In the genomic region with DNA sequence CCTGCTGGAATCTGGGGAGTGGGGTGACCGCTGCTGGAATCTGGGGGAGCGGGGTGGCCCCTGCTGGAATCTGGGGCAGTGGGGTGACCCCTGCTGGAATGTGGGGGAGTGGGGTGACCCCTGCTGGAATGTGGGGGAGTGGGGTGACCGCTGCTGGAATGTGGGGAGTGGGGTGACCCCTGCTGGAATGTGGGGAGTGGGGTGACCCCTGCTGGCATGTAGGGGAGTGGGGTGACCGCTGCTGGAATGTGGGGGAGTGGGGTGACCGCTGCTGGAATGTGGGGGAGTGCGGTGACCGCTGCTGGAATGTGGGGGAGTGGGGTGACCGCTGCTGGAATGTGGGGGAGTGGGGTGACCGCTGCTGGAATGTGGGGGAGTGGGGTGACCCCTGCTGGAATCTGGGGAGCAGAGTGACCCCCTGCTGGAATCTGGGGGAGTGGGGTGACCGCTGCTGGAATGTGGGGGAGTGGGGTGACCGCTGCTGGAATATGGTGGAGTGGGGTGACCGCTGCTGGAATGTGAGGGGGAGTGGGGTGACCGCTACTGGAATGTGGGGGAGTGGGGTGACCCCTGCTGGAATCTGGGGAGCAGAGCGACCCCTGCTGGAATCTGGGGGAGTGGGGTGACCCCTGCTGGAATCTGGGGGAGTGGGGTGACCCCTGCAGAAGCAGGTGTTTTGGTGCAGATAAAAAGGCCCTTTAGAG, we compare ENCODE assay signal across 7 cellular contexts.
DNase-seq lines count a peak whose midpoint lies in the region; ATAC-seq, FAIRE-seq and TF ChIP-seq lines count a peak whose summit lies in the region.
"Not testable (repeated sequence)": the region's sequence is repeated elsewhere in the genome, so short reads cannot be mapped to it uniquely, and the experiment has no call there.

No MANE protein-coding gene starts in this region.

- not testable (repeated sequence) for TF ChIP-seq EP300 in K562 (IDR thresholded peaks at IDR 0.05; ENCODE audit: low read length); esophagus muscularis mucosa (IDR thresholded peaks at IDR 0.05); stomach (IDR thresholded peaks at IDR 0.05)

- not testable (repeated sequence) for H2BK12ac ChIP-seq in H9 (ENCODE audit: insufficient read length, low read depth, low read length)

- not testable (repeated sequence) for H3K9me1 ChIP-seq in K562 (ENCODE audit: control insufficient read depth, insufficient read depth, low read length)

- not testable (repeated sequence) for H3K4me2 ChIP-seq in H9 (ENCODE audit: insufficient read depth, insufficient read length, low read length); OCI-LY3 (ENCODE audit: low read length); K562 (ENCODE audit: insufficient read depth, low read length)

- not testable (repeated sequence) for H3K4me1 ChIP-seq in A673 (ENCODE audit: insufficient read depth, low read length, poor library complexity, severe bottlenecking); OCI-LY3 (ENCODE audit: low read length)
- H3K4me1 ChIP-seq in H9 (ENCODE audit: insufficient read depth, low read length) (peaks cover 12% of the 10 kb centered on the region; the same call in 1 of the 2 replicates), K562 (replicated peaks in 1 of 2; ENCODE audit: control insufficient read depth in 2 of 2, insufficient read depth in 2 of 2, low read length in 2 of 2) (peaks cover 0 to 13% of the 10 kb centered on the region in 2 experiments; a peak in 1 of 5 replicates), esophagus muscularis mucosa (peaks cover 31 to 80% (median 72%) of the 10 kb centered on the region in 4 donors), stomach (peaks cover 0 to 68% (median 25%) of the 10 kb centered on the region in 4 donors)

- not testable (repeated sequence) for H2BK15ac ChIP-seq in H9 (ENCODE audit: low read depth, low read length)

- CTCF ChIA-PET in A673 (lab: Charles Lee); K562 (lab: Yijun Ruan, JAX; ENCODE audit: low intra/inter-chr PET ratio): not testable (repeated sequence)

- not testable (repeated sequence) for FAIRE-seq in K562 (lab: Jason Lieb, UNC)
- FAIRE-seq in urothelium cell line (lab: Jason Lieb, UNC) = peak; percentile 32

- not testable (repeated sequence) for H2BK120ac ChIP-seq in H9 (ENCODE audit: low read depth, low read length, poor library complexity, severe bottlenecking)

- POLR2A ChIA-PET in A673 (lab: Charles Lee; ENCODE audit: low non-redundant PET); K562 (lab: Yijun Ruan, JAX): not testable (repeated sequence)

- intact Hi-C loops in A673 (cut with micrococcal nuclease; ENCODE audit: unreplicated experiment); K562 (cut with micrococcal nuclease); esophagus muscularis mucosa (cut with DNase I); stomach (cut with DNase I; ENCODE audit: low total_unique reads): not testable (repeated sequence)

- H4K5ac ChIP-seq in H9 (ENCODE audit: insufficient read length, low read depth, low read length) = not testable (repeated sequence)

- TF ChIP-seq RAD21 in K562 (CRISPR knock-in tag; conservative IDR thresholded peaks at IDR 0.05 in 1 of 2, IDR thresholded peaks at IDR 0.05 in 1 of 2) = not testable (repeated sequence)

- H4K20me1 ChIP-seq in H9 (ENCODE audit: control insufficient read depth, insufficient read depth, insufficient read length); OCI-LY3 (ENCODE audit: insufficient read depth, low read length); K562 (replicated peaks; ENCODE audit: control insufficient read depth, insufficient read depth, low read length): not testable (repeated sequence)

- no CpG with 5 or more reads among the region's 14 CpGs for WGBS in H9 (ENCODE audit: extremely low coverage, insufficient read length, low lambda C conversion rate)
- 22% methylated on average over 10 of the region's 14 CpGs for WGBS in K562 (ENCODE audit: insufficient coverage, low coverage, missing lambda C conversion rate)
- WGBS in esophagus muscularis mucosa = 87% methylated on average over 12 of the region's 14 CpGs
- 77 to 96% (median 89%) methylated on average over 12 to 14 of the region's 14 CpGs for WGBS in stomach, 5 donors

- H3K27ac ChIP-seq in A673 (ENCODE audit: low read depth, low read length, poor library complexity, severe bottlenecking); H9 (ENCODE audit: insufficient read length, low read depth, low read length); OCI-LY3 (ENCODE audit: low read length); K562 (ENCODE audit: extremely low read depth, low read depth, low read length): not testable (repeated sequence)
- H3K27ac ChIP-seq in esophagus muscularis mucosa (replicated peaks in 1 of 4) (peak overlapping the region; percentile 76 to 90 (median 80)), stomach (peak overlapping the region in 4 of 5 donors; percentile 38 to 84 (median 68))

- H3K9me3 Mint-ChIP-seq in H9 = not testable (repeated sequence)

- H3T11ph ChIP-seq in H9 (ENCODE audit: low read length) = not testable (repeated sequence)

- not testable (repeated sequence) for H3K4me3 ChIP-seq in A673 (ENCODE audit: low read depth, low read length, poor library complexity, severe bottlenecking); OCI-LY3 (ENCODE audit: low read length); K562; stomach
- peak overlapping the region in 1 of 4 donors; percentile 18 for H3K4me3 ChIP-seq in esophagus muscularis mucosa

- not testable (repeated sequence) for H3K27me3 Mint-ChIP-seq in H9 (ENCODE audit: low read depth)

- not testable (repeated sequence) for H2BK20ac ChIP-seq in H9 (ENCODE audit: low read depth, low read length, poor library complexity, severe bottlenecking)

- TF ChIP-seq CTCF in A673 (conservative IDR thresholded peaks at IDR 0.05; ENCODE audit: low read depth, low read length) (0 out of 2 replicates have a peak, but pooled peaks have one; percentile 13), H9 (conservative IDR thresholded peaks at IDR 0.05) (peak; percentile 25; the same call in 1 of the 3 replicates), OCI-LY3 (IDR thresholded peaks at IDR 0.05; ENCODE audit: low read depth, low read length) (0 out of 2 replicates have a peak, but pooled peaks have one; percentile 6), K562 (IDR thresholded peaks at IDR 0.05 in 2 of 3, conservative IDR thresholded peaks at IDR 0.05 in 1 of 3; ENCODE audit: insufficient read depth in 2 of 3, low read depth in 1 of 3, low read length in 3 of 3) (peak; percentile 30 to 70 (median 42); a peak in 3 of 6 replicates)
- TF ChIP-seq CTCF in esophagus muscularis mucosa (IDR thresholded peaks at IDR 0.05); stomach (IDR thresholded peaks at IDR 0.05): not testable (repeated sequence)

- H3K14ac ChIP-seq in H9 (ENCODE audit: insufficient read depth, low read length) = not testable (repeated sequence)

- not testable (repeated sequence) for H2AFZ ChIP-seq in H9 (ENCODE audit: low read length); OCI-LY3 (ENCODE audit: low read depth, low read length); K562 (ENCODE audit: low read depth, low read length)

- not testable (repeated sequence) for H3K9ac ChIP-seq in H9 (ENCODE audit: extremely low read depth, insufficient read length, low read length); OCI-LY3 (ENCODE audit: low read length); K562 (ENCODE audit: insufficient read depth in 1 of 2, low read depth in 2 of 2, low read length in 2 of 2)

- H3K56ac ChIP-seq in H9 (ENCODE audit: insufficient read length, low read depth, low read length) = not testable (repeated sequence)

- H4K8ac ChIP-seq in H9 (replicated peaks; ENCODE audit: insufficient read length, low read depth, low read length) = not testable (repeated sequence)

- H3K4me3 Mint-ChIP-seq in H9 = not testable (repeated sequence)

- not testable (repeated sequence) for H3K23me2 ChIP-seq in H9 (ENCODE audit: insufficient read length, low read depth, low read length, poor library complexity, severe bottlenecking)

- H2AK5ac ChIP-seq in H9 (ENCODE audit: insufficient read length, low read length) = not testable (repeated sequence)

- peak overlapping the region in 1 of 3 experiments; percentile 87; a peak in 1 of 7 replicates for H3K27ac Mint-ChIP-seq in H9

- not testable (repeated sequence) for H2BK5ac ChIP-seq in H9 (ENCODE audit: insufficient read length, low read length)

- DNase-seq in A673 (ENCODE audit: low spot score); H9; K562 (ENCODE audit: extremely low read depth in 1 of 4, low spot score in 3 of 4); esophagus muscularis mucosa (ENCODE audit: extremely low spot score); stomach; urothelium cell line (ENCODE audit: low spot score): not testable (repeated sequence)

- H3K9me3 ChIP-seq in A673 (ENCODE audit: low read depth, low read length, poor library complexity, severe bottlenecking); H9 (ENCODE audit: control insufficient read depth, low read depth, low read length); OCI-LY3 (ENCODE audit: insufficient read depth, low read length); K562 (replicated peaks; ENCODE audit: control insufficient read depth, insufficient read depth, low read depth, low read length); esophagus muscularis mucosa; stomach: not testable (repeated sequence)

- H3K4me1 Mint-ChIP-seq in H9 = peaks cover 40 to 55% of the 10 kb centered on the region in 2 experiments

- not testable (repeated sequence) for TF ChIP-seq POLR2A in K562 (conservative IDR thresholded peaks at IDR 0.05); esophagus muscularis mucosa (IDR thresholded peaks at IDR 0.05; ENCODE audit: low read depth); stomach (IDR thresholded peaks at IDR 0.05)

- not testable (repeated sequence) for H3K79me2 ChIP-seq in H9 (ENCODE audit: insufficient read depth, low read length); OCI-LY3 (ENCODE audit: low read length); K562 (ENCODE audit: control insufficient read depth, insufficient read depth, low read length)

- not testable (repeated sequence) for H3K18ac ChIP-seq in H9 (ENCODE audit: insufficient read length, low read depth, low read length)

- in situ Hi-C loops in K562 (cut with MboI) = not testable (repeated sequence)

- ATAC-seq in K562 = not testable (repeated sequence)

- not testable (repeated sequence) for H3K79me1 ChIP-seq in H9 (ENCODE audit: insufficient read depth, low read depth, low read length, poor library complexity, severe bottlenecking)

- not testable (repeated sequence) for H3K27me3 ChIP-seq in A673 (replicated peaks; ENCODE audit: insufficient read depth, low read depth, low read length, poor library complexity); H9 (ENCODE audit: insufficient read depth, low read length); OCI-LY3 (ENCODE audit: low read depth, low read length); esophagus muscularis mucosa; stomach
- peaks cover 4 to 40% of the 10 kb centered on the region in 2 experiments; a peak in 4 of 5 replicates for H3K27me3 ChIP-seq in K562 (ENCODE audit: control insufficient read depth in 2 of 2, insufficient read depth in 2 of 2, low read length in 2 of 2)

- H3K23ac ChIP-seq in H9 (ENCODE audit: insufficient read length, low read depth, low read length) = not testable (repeated sequence)

- not testable (repeated sequence) for H3K36me3 ChIP-seq in A673 (ENCODE audit: insufficient read depth, low read length, poor library complexity, severe bottlenecking); OCI-LY3 (replicated peaks; ENCODE audit: low read depth, low read length); K562 (ENCODE audit: control insufficient read depth, insufficient read depth, low read length); esophagus muscularis mucosa; stomach

- H4K91ac ChIP-seq in H9 (ENCODE audit: insufficient read length, low read depth, low read length) = not testable (repeated sequence)

- BruUV-seq in A673 (replicated peaks; lab: Mats Ljungman, UMichigan); K562 (replicated peaks; lab: Mats Ljungman, UMichigan): not testable (repeated sequence)

- not testable (repeated sequence) for H3K4ac ChIP-seq in H9 (ENCODE audit: low read depth, low read length)

- not testable (repeated sequence) for H3K36me3 Mint-ChIP-seq in H9 (ENCODE audit: insufficient read depth in 1 of 3, low read depth in 3 of 3)
